In genomic region chr4:113112341-113112978, GRCh38 we compare ENCODE assay signal across 16 cellular contexts.
"Had no signal": no experiment of that assay in that cellular context is flagged by ENCODE, and none has a peak within 500 bp of the region (broad histone marks: within the 10 kb centered on the region; RNA-seq: fewer than 3 reads in every experiment).

No MANE protein-coding gene starts in this region.

- H3K9me3 ChIP-seq: heart left ventricle, left ventricle myocardium inferior, spleen, tibial artery had no signal

- FAIRE-seq: frontal cortex had no signal

- H3K27me3 ChIP-seq: heart left ventricle, spleen, tibial artery had no signal

- H3K4me3 ChIP-seq: heart left ventricle, left ventricle myocardium inferior, spleen, tibial artery had no signal

- DNase-seq: activated CD4-positive, alpha-beta T cell treated with anti-CD3 and anti-CD28 coated beads, Interleukin-2, amount 50 U/mL, for 4 hours; effector CD4-positive, alpha-beta T cell; heart left ventricle; left ventricle myocardium inferior; mammary epithelial cell; naive B cell; nucleus accumbens; spleen; stimulated activated CD8-positive, alpha-beta memory T cell treated with anti-CD3 and anti-CD28 coated beads, Interleukin-4, amount 100 ng/mL, for 48 hours; stimulated activated naive CD8-positive, alpha-beta T cell treated with anti-CD3 and anti-CD28 coated beads, Interleukin-15, Interleukin-2, amounts not matched to agents 100 U/mL and 50 U/mL, for 24 hours; substantia nigra; T-helper 2 cell; tibial artery had no signal

- H3K4me1 ChIP-seq: spleen, tibial artery had no signal

- H3K36me3 ChIP-seq: heart left ventricle, left ventricle myocardium inferior, spleen, tibial artery, WERI-Rb-1 had no signal

- H3K4me1 Mint-ChIP-seq: naive B cell had no signal

- H3K36me3 Mint-ChIP-seq: activated naive CD8-positive, alpha-beta T cell; naive B cell had no signal

- H3K27me3 Mint-ChIP-seq: naive B cell had no signal

- H3K4me3 Mint-ChIP-seq: activated naive CD8-positive, alpha-beta T cell; naive B cell had no signal

- ATAC-seq: heart left ventricle; stimulated activated naive CD8-positive, alpha-beta T cell treated with anti-CD3 and anti-CD28 coated beads, Interleukin-15, Interleukin-2, amounts not matched to agents 100 U/mL and 50 U/mL, for 24 hours had no signal

- H3K27ac Mint-ChIP-seq: activated naive CD8-positive, alpha-beta T cell had no signal

- H3K27ac ChIP-seq: heart left ventricle, left ventricle myocardium inferior, spleen, tibial artery, WERI-Rb-1 had no signal
